17 cellular contexts compared by ENCODE assay signal in genomic region chr1:55938861-55939260, GRCh38.
DNase-seq lines count a peak whose midpoint lies in the region; ATAC-seq, FAIRE-seq and TF ChIP-seq lines count a peak whose summit lies in the region.
"Had no signal": no experiment of that assay in that cellular context is flagged by ENCODE, and none has a peak within 500 bp of the region (broad histone marks: within the 10 kb centered on the region; RNA-seq: fewer than 3 reads in every experiment).

No MANE protein-coding gene starts in this region.

- no peaks in the 10 kb centered on the region for H3K27me3 Mint-ChIP-seq in activated naive CD4-positive, alpha-beta T cell treated with anti-CD3 and anti-CD28 coated beads, Interleukin-2, amount 10 ng/mL, durations not matched to agents 7 days and 5 days
- H3K27me3 Mint-ChIP-seq: B cell; CD4-positive, alpha-beta T cell had no signal

- H3K9me3 Mint-ChIP-seq in stimulated activated effector memory CD8-positive, alpha-beta T cell treated with anti-CD3 and anti-CD28 coated beads, Interleukin-12 subunit alpha, Interleukin-12 subunit beta, amount 100 ng/mL, for 72 hours = peaks cover 3% of the 10 kb centered on the region
- H3K9me3 Mint-ChIP-seq in activated naive CD4-positive, alpha-beta T cell treated with anti-CD3 and anti-CD28 coated beads, Interleukin-2, amount 10 ng/mL, durations not matched to agents 7 days and 5 days = peaks cover 2% of the 10 kb centered on the region

- no peak overlapping the region for H2AFZ ChIP-seq in neuronal stem cell (ENCODE audit: low read length)
- H2AFZ ChIP-seq: GM23338 had no signal

- ATAC-seq in stimulated activated effector memory CD8-positive, alpha-beta T cell treated with anti-CD3 and anti-CD28 coated beads, Interleukin-12 subunit alpha, Interleukin-12 subunit beta, amount 100 ng/mL, for 72 hours = peak; percentile 47
- ATAC-seq in GM19452 (IDR thresholded peaks at IDR 0.05; ENCODE audit: unreplicated experiment) = no peak
- ATAC-seq: GM12878, GM23338 had no signal

- H2BK12ac ChIP-seq in neuronal stem cell (ENCODE audit: low read length) = peak overlapping the region; percentile 49

- no peak for FAIRE-seq in kidney (lab: Jason Lieb, UNC)
- FAIRE-seq: A204.1, GM12878, GM18507 had no signal

- no peaks in the 10 kb centered on the region for H3K36me3 Mint-ChIP-seq in stimulated activated effector memory CD8-positive, alpha-beta T cell treated with anti-CD3 and anti-CD28 coated beads, Interleukin-12 subunit alpha, Interleukin-12 subunit beta, amount 100 ng/mL, for 72 hours
- H3K36me3 Mint-ChIP-seq in activated naive CD4-positive, alpha-beta T cell treated with anti-CD3 and anti-CD28 coated beads, Interleukin-2, amount 10 ng/mL, durations not matched to agents 7 days and 5 days = no peaks in the 10 kb centered on the region

- CTCF ChIA-PET in activated naive CD4-positive, alpha-beta T cell treated with anti-CD3 and anti-CD28 coated beads, Interleukin-2, amount 10 ng/mL, durations not matched to agents 7 days and 5 days (lab: Charles Lee) = no interaction called here

- H3K23ac ChIP-seq in neuronal stem cell (ENCODE audit: low read depth, low read length, poor library complexity) = no peak overlapping the region

- H3K9me3 ChIP-seq in cardiac muscle cell (ENCODE audit: low read depth) = no peaks in the 10 kb centered on the region
- no peaks in the 10 kb centered on the region for H3K9me3 ChIP-seq in right atrium auricular region
- no peaks in the 10 kb centered on the region for H3K9me3 ChIP-seq in kidney (ENCODE audit: control insufficient read depth in 1 of 2, low read length in 2 of 2)
- H3K9me3 ChIP-seq in neuronal stem cell (replicated peaks in 1 of 2; ENCODE audit: control insufficient read depth in 2 of 2, insufficient read depth in 1 of 2, low read depth in 1 of 2, low read length in 2 of 2) = no peaks in the 10 kb centered on the region
- no peaks in the 10 kb centered on the region for H3K9me3 ChIP-seq in esophagus squamous epithelium

- H3K14ac ChIP-seq in neuronal stem cell (ENCODE audit: low read length) = peak overlapping the region; percentile 5

- no CpG with 5 or more reads among the region's 6 CpGs for WGBS in neuronal stem cell (ENCODE audit: extremely low coverage in 2 of 2, insufficient read length in 2 of 2, insufficient replicate concordance in 1 of 2), 2 donors
- WGBS in esophagus squamous epithelium, 2 donors = 88 to 90% methylated on average over 4 to 5 of the region's 6 CpGs

- no peak overlapping the region for H2BK15ac ChIP-seq in neuronal stem cell (ENCODE audit: low read length)

- TF ChIP-seq POLR2A in esophagus squamous epithelium (IDR thresholded peaks at IDR 0.05) = no peak

- no peaks in the 10 kb centered on the region for H3K27me3 ChIP-seq in cardiac muscle cell
- H3K27me3 ChIP-seq in right atrium auricular region = no peaks in the 10 kb centered on the region
- H3K27me3 ChIP-seq in neuronal stem cell (ENCODE audit: control insufficient read depth in 3 of 3, insufficient read depth in 3 of 3, low read depth in 1 of 3, low read length in 3 of 3) = no peaks in the 10 kb centered on the region
- H3K27me3 ChIP-seq in esophagus squamous epithelium = no peaks in the 10 kb centered on the region

- no peak overlapping the region for H2BK5ac ChIP-seq in neuronal stem cell (ENCODE audit: low read length)

- no peak overlapping the region for H3K4me2 ChIP-seq in neuronal stem cell (ENCODE audit: insufficient read depth, low read length, poor library complexity, severe bottlenecking)
- H3K4me2 ChIP-seq: GM23338 had no signal

- H3K9ac ChIP-seq in kidney (ENCODE audit: low read length in 2 of 2) (no peak overlapping the region), neuronal stem cell (ENCODE audit: low read depth, low read length, poor library complexity) (no peak overlapping the region)

- no peaks in the 10 kb centered on the region for H3K36me3 ChIP-seq in cardiac muscle cell
- no peaks in the 10 kb centered on the region for H3K36me3 ChIP-seq in right atrium auricular region
- H3K36me3 ChIP-seq in kidney (ENCODE audit: control insufficient read depth in 1 of 2, insufficient read depth in 2 of 2, low read length in 2 of 2) = no peaks in the 10 kb centered on the region
- no peaks in the 10 kb centered on the region for H3K36me3 ChIP-seq in neuronal stem cell (replicated peaks in 1 of 2; ENCODE audit: control insufficient read depth in 2 of 2, insufficient read depth in 2 of 2, low read length in 2 of 2)
- H3K36me3 ChIP-seq in esophagus squamous epithelium = no peaks in the 10 kb centered on the region

- TF ChIP-seq CTCF in cardiac muscle cell (IDR thresholded peaks at IDR 0.05; ENCODE audit: low read depth, low read length) (no peak), right atrium auricular region (IDR thresholded peaks at IDR 0.05) (no peak), kidney (IDR thresholded peaks at IDR 0.05; ENCODE audit: borderline replicate concordance, extremely low read depth, insufficient read depth) (no peak), esophagus squamous epithelium (IDR thresholded peaks at IDR 0.05) (no peak)

- no peak overlapping the region for H3K4me3 Mint-ChIP-seq in stimulated activated effector memory CD8-positive, alpha-beta T cell treated with anti-CD3 and anti-CD28 coated beads, Interleukin-12 subunit alpha, Interleukin-12 subunit beta, amount 100 ng/mL, for 72 hours
- H3K4me3 Mint-ChIP-seq in activated naive CD4-positive, alpha-beta T cell treated with anti-CD3 and anti-CD28 coated beads, Interleukin-2, amount 10 ng/mL, durations not matched to agents 7 days and 5 days = no peak overlapping the region
- H3K4me3 Mint-ChIP-seq: B cell; CD4-positive, alpha-beta T cell; GM23338 had no signal

- no peak overlapping the region for H4K91ac ChIP-seq in neuronal stem cell (ENCODE audit: low read depth, low read length, poor library complexity)

- H3K4me3 ChIP-seq in cardiac muscle cell = no peak overlapping the region
- no peak overlapping the region for H3K4me3 ChIP-seq in right atrium auricular region
- H3K4me3 ChIP-seq in kidney (ENCODE audit: low read length in 2 of 2) = no peak overlapping the region
- no peak overlapping the region for H3K4me3 ChIP-seq in neuronal stem cell (ENCODE audit: low read length in 2 of 2)
- H3K4me3 ChIP-seq in esophagus squamous epithelium = no peak overlapping the region
- H3K4me3 ChIP-seq: GM12878, GM23338 had no signal

- H4K8ac ChIP-seq in neuronal stem cell (ENCODE audit: low read depth, low read length) = no peak overlapping the region

- H3K4me1 ChIP-seq in cardiac muscle cell (ENCODE audit: low read depth) (peaks cover 11% of the 10 kb centered on the region), right atrium auricular region (peaks cover 0 to 12% of the 10 kb centered on the region in 2 donors), kidney (ENCODE audit: control insufficient read depth in 1 of 2, insufficient read depth in 1 of 2, low read depth in 1 of 2, low read length in 2 of 2) (no peaks in the 10 kb centered on the region), neuronal stem cell (ENCODE audit: control insufficient read depth in 2 of 2, insufficient read depth in 1 of 2, low read depth in 1 of 2, low read length in 2 of 2) (no peaks in the 10 kb centered on the region), esophagus squamous epithelium (peaks cover 0 to 9% (median 3%) of the 10 kb centered on the region in 3 donors)

- no peak for DNase-seq in cardiac muscle cell (ENCODE audit: low read depth in 1 of 2, low spot score in 1 of 2)
- no peak for DNase-seq in right atrium auricular region (ENCODE audit: low spot score)
- peak; percentile 30 for DNase-seq in kidney
- no peak for DNase-seq in neuronal stem cell (ENCODE audit: low spot score)
- no peak for DNase-seq in stimulated activated effector memory CD8-positive, alpha-beta T cell treated with anti-CD3 and anti-CD28 coated beads, Interleukin-12 subunit alpha, Interleukin-12 subunit beta, amount 100 ng/mL, for 72 hours (ENCODE audit: low spot score in 2 of 2)
- no peak for DNase-seq in activated naive CD4-positive, alpha-beta T cell treated with anti-CD3 and anti-CD28 coated beads, Interleukin-2, amount 10 ng/mL, durations not matched to agents 7 days and 5 days
- DNase-seq in esophagus squamous epithelium (lab: John Stamatoyannopoulos, UW) = no peak
- DNase-seq: CD4-positive, alpha-beta T cell; DMS79; H7 had no signal

- no peak overlapping the region for H3K27ac Mint-ChIP-seq in stimulated activated effector memory CD8-positive, alpha-beta T cell treated with anti-CD3 and anti-CD28 coated beads, Interleukin-12 subunit alpha, Interleukin-12 subunit beta, amount 100 ng/mL, for 72 hours
- H3K27ac Mint-ChIP-seq in activated naive CD4-positive, alpha-beta T cell treated with anti-CD3 and anti-CD28 coated beads, Interleukin-2, amount 10 ng/mL, durations not matched to agents 7 days and 5 days = no peak overlapping the region
- H3K27ac Mint-ChIP-seq: B cell; CD4-positive, alpha-beta T cell; GM23338 had no signal

- intact Hi-C loops in kidney (cut with DNase I) = no loop called here
- intact Hi-C loops in esophagus squamous epithelium (cut with DNase I) = no loop called here

- peak overlapping the region; percentile 71 for H2AK5ac ChIP-seq in neuronal stem cell (ENCODE audit: low read depth, low read length)

- H3K18ac ChIP-seq in neuronal stem cell (ENCODE audit: low read length) = peak overlapping the region; percentile 89

- H3K4ac ChIP-seq in neuronal stem cell (ENCODE audit: low read length) = no peak overlapping the region

- H3K4me1 Mint-ChIP-seq in stimulated activated effector memory CD8-positive, alpha-beta T cell treated with anti-CD3 and anti-CD28 coated beads, Interleukin-12 subunit alpha, Interleukin-12 subunit beta, amount 100 ng/mL, for 72 hours = no peaks in the 10 kb centered on the region
- H3K4me1 Mint-ChIP-seq in activated naive CD4-positive, alpha-beta T cell treated with anti-CD3 and anti-CD28 coated beads, Interleukin-2, amount 10 ng/mL, durations not matched to agents 7 days and 5 days = no peaks in the 10 kb centered on the region
- H3K4me1 Mint-ChIP-seq: B cell, GM23338 had no signal

- peak overlapping the region; percentile 9 for H2BK120ac ChIP-seq in neuronal stem cell (ENCODE audit: low read depth, low read length)

- H3K27ac ChIP-seq in cardiac muscle cell = peak overlapping the region; percentile 79
- peak overlapping the region in 1 of 2 donors; percentile 6 for H3K27ac ChIP-seq in right atrium auricular region
- H3K27ac ChIP-seq in kidney (ENCODE audit: low read depth in 2 of 2, low read length in 2 of 2) = no peak overlapping the region
- H3K27ac ChIP-seq in neuronal stem cell (replicated peaks; ENCODE audit: low read length) = no peak overlapping the region
- no peak overlapping the region for H3K27ac ChIP-seq in esophagus squamous epithelium
- H3K27ac ChIP-seq: HL-60 had no signal

- no peaks in the 10 kb centered on the region for H3K79me1 ChIP-seq in neuronal stem cell (ENCODE audit: low read depth, low read length)
